In the genomic region with DNA sequence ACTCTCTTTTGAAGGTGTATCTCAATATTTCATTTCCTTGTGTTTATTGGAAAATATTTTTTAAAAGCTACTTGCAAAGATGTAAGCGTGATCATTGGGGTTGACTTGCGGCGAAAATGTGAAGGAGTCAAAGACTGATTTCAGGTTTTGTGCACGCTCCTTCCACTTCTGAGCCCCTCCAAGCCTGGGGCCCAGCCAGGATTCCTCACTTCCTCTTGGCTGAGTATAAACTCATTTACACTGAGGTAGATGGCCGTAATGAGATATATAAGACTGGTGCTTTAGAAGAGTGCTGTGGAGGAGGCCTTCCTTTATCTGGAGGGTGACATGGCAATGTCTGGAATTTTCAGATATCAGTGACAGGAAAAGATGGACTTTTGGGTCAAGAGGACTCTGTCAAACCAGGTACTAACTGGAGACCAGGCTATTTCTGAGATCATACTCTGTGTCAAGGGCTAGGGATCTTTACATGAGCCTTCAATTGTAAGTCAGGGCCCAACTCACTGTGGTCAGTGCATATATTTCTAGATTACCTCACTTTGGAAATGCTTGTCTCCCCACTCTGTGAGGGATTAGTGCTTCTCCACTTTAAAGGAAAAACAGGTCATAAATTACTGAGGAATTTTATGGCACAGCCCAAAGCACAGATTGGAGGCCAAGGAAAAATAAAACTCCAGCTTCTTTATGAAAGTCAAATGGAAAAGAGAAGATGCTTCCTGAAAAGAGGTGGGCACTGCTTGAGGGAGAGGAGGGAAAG, we compare ENCODE assay signal across 13 cellular contexts. TPM values are rescaled to one million over a fixed set of nuclear protein-coding genes. Genes with fewer than 3 reads are reported as not detected.
DNase-seq lines count a peak whose midpoint lies in the region; ATAC-seq, FAIRE-seq and TF ChIP-seq lines count a peak whose summit lies in the region.
"Had no signal": no experiment of that assay in that cellular context is flagged by ENCODE, and none has a peak within 500 bp of the region (broad histone marks: within the 10 kb centered on the region; RNA-seq: fewer than 3 reads in every experiment).

No MANE protein-coding gene starts in this region.

- DNase-seq in AG10803 (ENCODE audit: low read depth) (peak; percentile 55), NCI-H226 (peak; percentile 26), fibroblast of peridontal ligament (ENCODE audit: extremely low read depth) (peak; percentile 6), pancreas (no peak), RWPE1 (ENCODE audit: low spot score) (no peak), germinal center (ENCODE audit: low spot score) (no peak), NCI-H187 treated with DMSO at 0.1 percent for 48 hours (lab: John Stamatoyannopoulos, UW) (no peak), NCI-H2081 (lab: John Stamatoyannopoulos, UW) (no peak)
- DNase-seq: activated CD4-positive, CD25-positive, alpha-beta regulatory T cell; activated naive CD8-positive, alpha-beta T cell treated with anti-CD3 and anti-CD28 coated beads, Interleukin-2, amount 50 U/mL, for 24 hours; foreskin melanocyte; MM.1S had no signal

- no peak for FAIRE-seq in pancreas (lab: Jason Lieb, UNC)
- FAIRE-seq: islet of Langerhans had no signal

- no peak for ATAC-seq in pancreas
- ATAC-seq: activated naive CD8-positive, alpha-beta T cell treated with anti-CD3 and anti-CD28 coated beads, Interleukin-2, amount 50 U/mL, for 24 hours had no signal

- intact Hi-C loops in pancreas (cut with DNase I), result no loop called here

- POLR2A ChIA-PET in RWPE1 (lab: Yijun Ruan, JAX; ENCODE audit: low non-redundant PET), result no interaction called here

- H3K27me3 ChIP-seq in pancreas, result no peaks in the 10 kb centered on the region

- peaks cover 17 to 35% (median 32%) of the 10 kb centered on the region in 3 donors for H3K4me1 ChIP-seq in pancreas

- 97% methylated on average over 5 of the region's 5 CpGs for WGBS in pancreas, 2 donors

- no peak overlapping the region for H3K4me3 ChIP-seq in AG10803 (ENCODE audit: low read length)
- no peak overlapping the region for H3K4me3 ChIP-seq in pancreas

- peak overlapping the region; percentile 54 to 89 (median 77) for H3K27ac ChIP-seq in pancreas
- H3K27ac ChIP-seq in RWPE1, result no peak overlapping the region

- CTCF ChIA-PET in RWPE1 (lab: Yijun Ruan, JAX), result no interaction called here

- no peaks in the 10 kb centered on the region for H3K36me3 ChIP-seq in pancreas

- TF ChIP-seq CTCF in AG10803 (conservative IDR thresholded peaks at IDR 0.05; ENCODE audit: low read length), result no peak
- TF ChIP-seq CTCF in pancreas (IDR thresholded peaks at IDR 0.05), result no peak
- TF ChIP-seq CTCF in RWPE1 (conservative IDR thresholded peaks at IDR 0.05; ENCODE audit: low read depth), result no peak

- no peaks in the 10 kb centered on the region for H3K9me3 ChIP-seq in pancreas

RNA-seq across cellular contexts. Expression of gene PRKCE, which starts 22.7 kb away (rescaled TPM):
- total RNA-seq in pancreas, result 10 to 100 TPM in 3 of 6 donors, 1 to 10 TPM in 3; 8.2 to 19.4 (median 10.2) TPM
- polyA plus RNA-seq in pancreas, result 1 to 10 TPM; 4.0 to 5.8 TPM

Comparison
In these comparisons a context has a peak if more than half of its experiments do, and no peak if none do; other contexts are left out.
1. DNase-seq: peak in AG10803 (single experiment), NCI-H226 (single experiment) and fibroblast of peridontal ligament (single experiment); none in pancreas (0 of 6), RWPE1 (single experiment), germinal center (single experiment), NCI-H187 treated with DMSO at 0.1 percent for 48 hours (single experiment) and NCI-H2081 (0 of 2).